In the genomic region with DNA sequence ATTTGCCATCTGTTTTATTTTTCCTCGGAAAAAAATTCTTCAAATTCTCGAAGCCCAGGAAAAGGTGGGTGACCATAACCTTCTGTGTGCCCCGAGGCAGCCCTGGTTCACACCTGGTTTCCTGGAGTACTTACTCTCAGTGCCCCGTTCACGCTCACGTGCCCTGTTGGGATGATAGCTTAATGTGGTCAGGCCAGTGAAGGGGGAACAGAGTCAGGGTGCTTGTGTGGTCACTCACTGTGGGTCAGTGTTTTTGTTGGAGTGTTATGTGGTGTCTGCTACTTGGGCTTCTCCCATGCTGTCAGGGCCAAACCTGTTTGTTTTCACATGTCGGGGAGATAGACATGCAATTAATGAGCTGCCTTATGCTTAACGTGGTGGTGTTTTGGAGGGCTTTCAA, we compare ENCODE assay signal across 18 cellular contexts.
DNase-seq lines count a peak whose midpoint lies in the region; ATAC-seq and TF ChIP-seq lines count a peak whose summit lies in the region.
"Had no signal": no experiment of that assay in that cellular context is flagged by ENCODE, and none has a peak within 500 bp of the region (broad histone marks: within the 10 kb centered on the region; RNA-seq: fewer than 3 reads in every experiment).

No MANE protein-coding gene starts in this region.

- H3K27ac ChIP-seq in angular gyrus (ENCODE audit: low read depth, low read length): peak overlapping the region; percentile 3
- H3K27ac ChIP-seq in layer of hippocampus (ENCODE audit: low read depth, low read length): peak overlapping the region; percentile 16
- H3K27ac ChIP-seq: 22Rv1, coronary artery, heart right ventricle had no signal

- H3K4me1 Mint-ChIP-seq in stimulated activated effector memory CD8-positive, alpha-beta T cell treated with anti-CD3 and anti-CD28 coated beads, Interleukin-12 subunit alpha, Interleukin-12 subunit beta, amount 100 ng/mL, for 72 hours: peaks cover 76% of the 10 kb centered on the region

- no peak overlapping the region for H3K4me3 Mint-ChIP-seq in stimulated activated effector memory CD8-positive, alpha-beta T cell treated with anti-CD3 and anti-CD28 coated beads, Interleukin-12 subunit alpha, Interleukin-12 subunit beta, amount 100 ng/mL, for 72 hours
- H3K4me3 Mint-ChIP-seq: activated CD8-positive, alpha-beta memory T cell treated with anti-CD3 and anti-CD28 coated beads, Interleukin-2, amount 10 ng/mL, durations not matched to agents 7 days and 5 days; activated naive CD8-positive, alpha-beta T cell treated with anti-CD3 and anti-CD28 coated beads, Interleukin-2, amount 10 ng/mL, durations not matched to agents 7 days and 5 days had no signal

- H3K9me3 Mint-ChIP-seq in stimulated activated effector memory CD8-positive, alpha-beta T cell treated with anti-CD3 and anti-CD28 coated beads, Interleukin-12 subunit alpha, Interleukin-12 subunit beta, amount 100 ng/mL, for 72 hours: no peaks in the 10 kb centered on the region
- H3K9me3 Mint-ChIP-seq: activated naive CD8-positive, alpha-beta T cell treated with anti-CD3 and anti-CD28 coated beads, Interleukin-2, amount 10 ng/mL, durations not matched to agents 7 days and 5 days; naive thymus-derived CD8-positive, alpha-beta T cell had no signal

- peak overlapping the region; percentile 26 for H3K27ac Mint-ChIP-seq in stimulated activated effector memory CD8-positive, alpha-beta T cell treated with anti-CD3 and anti-CD28 coated beads, Interleukin-12 subunit alpha, Interleukin-12 subunit beta, amount 100 ng/mL, for 72 hours
- H3K27ac Mint-ChIP-seq: activated CD8-positive, alpha-beta memory T cell treated with anti-CD3 and anti-CD28 coated beads, Interleukin-2, amount 10 ng/mL, durations not matched to agents 7 days and 5 days; activated naive CD8-positive, alpha-beta T cell treated with anti-CD3 and anti-CD28 coated beads, Interleukin-2, amount 10 ng/mL, durations not matched to agents 7 days and 5 days had no signal

- H3K36me3 Mint-ChIP-seq in stimulated activated effector memory CD8-positive, alpha-beta T cell treated with anti-CD3 and anti-CD28 coated beads, Interleukin-12 subunit alpha, Interleukin-12 subunit beta, amount 100 ng/mL, for 72 hours: no peaks in the 10 kb centered on the region
- H3K36me3 Mint-ChIP-seq: activated CD8-positive, alpha-beta memory T cell treated with anti-CD3 and anti-CD28 coated beads, Interleukin-2, amount 10 ng/mL, durations not matched to agents 7 days and 5 days; naive thymus-derived CD8-positive, alpha-beta T cell had no signal

- no peak for ATAC-seq in stimulated activated effector memory CD8-positive, alpha-beta T cell treated with anti-CD3 and anti-CD28 coated beads, Interleukin-12 subunit alpha, Interleukin-12 subunit beta, amount 100 ng/mL, for 72 hours
- ATAC-seq: activated CD8-positive, alpha-beta memory T cell treated with anti-CD3 and anti-CD28 coated beads, Interleukin-2, amount 10 ng/mL, durations not matched to agents 7 days and 5 days; stimulated activated naive CD8-positive, alpha-beta T cell treated with anti-CD3 and anti-CD28 coated beads, Interleukin-15, Interleukin-2, amounts not matched to agents 100 U/mL and 50 U/mL, for 24 hours had no signal

- H3K27me3 ChIP-seq in layer of hippocampus (ENCODE audit: control insufficient read depth, insufficient read depth, low read length): no peaks in the 10 kb centered on the region
- H3K27me3 ChIP-seq: heart right ventricle had no signal

- no peak for TF ChIP-seq CTCF in GM13976 (IDR thresholded peaks at IDR 0.05; ENCODE audit: borderline replicate concordance, control extremely low read depth, extremely low read depth, insufficient read depth, missing control alignments)

- peak; percentile 45 for DNase-seq in DMS 273 (lab: John Stamatoyannopoulos, UW; ENCODE audit: unreplicated experiment)
- DNase-seq in DMS 273 treated with DMSO at 0.1 percent for 48 hours (lab: John Stamatoyannopoulos, UW): no peak
- DNase-seq in stimulated activated effector memory CD8-positive, alpha-beta T cell treated with anti-CD3 and anti-CD28 coated beads, Interleukin-12 subunit alpha, Interleukin-12 subunit beta, amount 100 ng/mL, for 72 hours (ENCODE audit: low spot score in 2 of 2): no peak
- DNase-seq in T-helper 9 cell: no peak
- no peak for DNase-seq in midbrain (lab: John Stamatoyannopoulos, UW)
- DNase-seq in GM13976 (ENCODE audit: low spot score): no peak
- DNase-seq: activated CD4-positive, alpha-beta T cell treated with anti-CD3 and anti-CD28 coated beads for 48 hours; activated CD8-positive, alpha-beta memory T cell treated with anti-CD3 and anti-CD28 coated beads, Interleukin-2, amount 10 ng/mL, durations not matched to agents 7 days and 5 days; activated naive CD8-positive, alpha-beta T cell treated with anti-CD3 and anti-CD28 coated beads, Interleukin-2, amount 10 ng/mL, durations not matched to agents 7 days and 5 days; heart right ventricle; naive thymus-derived CD8-positive, alpha-beta T cell; NCI-H526 treated with DMSO at 0.1 percent for 48 hours; stimulated activated CD4-positive, alpha-beta T cell treated with anti-CD3 and anti-CD28 coated beads, Interleukin-1b, Interleukin-23, amount 100 ng/mL, for 48 hours; stimulated activated naive CD8-positive, alpha-beta T cell treated with anti-CD3 and anti-CD28 coated beads, Interleukin-15, Interleukin-2, amounts not matched to agents 100 U/mL and 50 U/mL, for 24 hours had no signal

- in situ Hi-C loops in GM13976 (cut with MboI; ENCODE audit: low sequenced_read_pairs, unreplicated experiment): no loop called here
